ENCODE assay signal across 22 cellular contexts in genomic region chr3:71611099-71611498, GRCh38.
"Had no signal": no experiment of that assay in that cellular context is flagged by ENCODE, and none has a peak within 500 bp of the region (broad histone marks: within the 10 kb centered on the region; RNA-seq: fewer than 3 reads in every experiment).

No MANE protein-coding gene starts in this region.

- H3K27ac ChIP-seq: KMS-11, SJSA1, SK-N-MC had no signal

- H3K36me3 ChIP-seq: SJSA1 had no signal

- FAIRE-seq: RCC 7860 had no signal

- H3K4me1 ChIP-seq: SJSA1 had no signal

- H3K9me3 ChIP-seq: SJSA1 had no signal

- DNase-seq: IMR-90, Kasumi-1, MV-4-11, NCI-H1092, NCI-H1105 treated with DMSO at 0.1 percent for 48 hours, NCI-H1417 treated with DMSO at 0.1 percent for 48 hours, NCI-H146, NCI-H1694 treated with DMSO at 0.1 percent for 48 hours, NCI-H1930, NCI-H2081, NCI-H2107, NCI-H2227 treated with DMSO at 0.1 percent for 48 hours, NCI-H524, NCI-H526 treated with DMSO at 0.1 percent for 48 hours, NCI-H774, Right ventricle myocardium superior, RPMI8226, SIG-M5 had no signal

- H3K4me3 ChIP-seq: SJSA1, SK-N-MC had no signal

- H3K27me3 ChIP-seq: SJSA1 had no signal
